Comparison of ENCODE assay signal across 8 cellular contexts in genomic region chr7:73667344-73668102, GRCh38. TPM values are rescaled to one million over a fixed set of nuclear protein-coding genes. Genes with fewer than 3 reads are reported as not detected.
DNase-seq lines count a peak whose midpoint lies in the region; ATAC-seq and TF ChIP-seq lines count a peak whose summit lies in the region.

A gene with protein sequence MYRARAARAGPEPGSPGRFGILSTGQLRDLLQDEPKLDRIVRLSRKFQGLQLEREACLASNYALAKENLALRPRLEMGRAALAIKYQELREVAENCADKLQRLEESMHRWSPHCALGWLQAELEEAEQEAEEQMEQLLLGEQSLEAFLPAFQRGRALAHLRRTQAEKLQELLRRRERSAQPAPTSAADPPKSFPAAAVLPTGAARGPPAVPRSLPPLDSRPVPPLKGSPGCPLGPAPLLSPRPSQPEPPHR (plus strand): TSS chr7:73667831. CDS start chr7:73667959, 128 bp downstream.

- no peaks in the 10 kb centered on the region for H3K36me3 ChIP-seq in HUES6 (ENCODE audit: control insufficient read depth, insufficient read depth, low read length)
- H3K36me3 ChIP-seq in OCI-LY7 (ENCODE audit: insufficient read depth, low read length): no peaks in the 10 kb centered on the region
- H3K36me3 ChIP-seq in naive thymus-derived CD4-positive, alpha-beta T cell (ENCODE audit: control insufficient read depth in 2 of 3, insufficient read depth in 3 of 3, low read length in 3 of 3): no peaks in the 10 kb centered on the region

- peak within 1 kb of the TSS; percentile 56 for H3K4me3 ChIP-seq in HUES6 (ENCODE audit: low read depth, low read length)
- H3K4me3 ChIP-seq in OCI-LY7 (ENCODE audit: low read depth, low read length, poor library complexity, severe bottlenecking): peak within 1 kb of the TSS; percentile 80
- peak within 1 kb of the TSS; percentile 44 for H3K4me3 ChIP-seq in naive thymus-derived CD4-positive, alpha-beta T cell (ENCODE audit: low read length)

- H4K20me1 ChIP-seq in OCI-LY7 (ENCODE audit: insufficient read depth, low read length): no peaks in the 10 kb centered on the region

- peak; percentile 92 for DNase-seq in Calu3
- peak; percentile 91 for DNase-seq in OCI-LY7 (ENCODE audit: low spot score)
- DNase-seq in activated T-cell treated with anti-CD3 and anti-CD28 coated beads, Interleukin-2, amount 50 U/mL, for 48 hours: peak; percentile 94 to 96
- DNase-seq in fibroblast of gingiva (ENCODE audit: low read depth): peak; percentile 85
- DNase-seq in naive thymus-derived CD4-positive, alpha-beta T cell: peak; percentile 84 to 99 (median 93)
- DNase-seq in stimulated activated effector memory CD8-positive, alpha-beta T cell treated with anti-CD3 and anti-CD28 coated beads, Interleukin-12 subunit alpha, Interleukin-12 subunit beta, amount 100 ng/mL, for 72 hours (ENCODE audit: low spot score in 2 of 2): peak; percentile 97 to 98

- H3K9me2 ChIP-seq in OCI-LY7 (ENCODE audit: insufficient read depth, low read length): no peaks in the 10 kb centered on the region

- peaks cover 26% of the 10 kb centered on the region for H3K36me3 Mint-ChIP-seq in Calu3 (ENCODE audit: insufficient read depth, unreplicated experiment)
- H3K36me3 Mint-ChIP-seq in naive thymus-derived CD4-positive, alpha-beta T cell: peaks cover 0 to 5% (median 4%) of the 10 kb centered on the region in 5 donors
- H3K36me3 Mint-ChIP-seq in stimulated activated effector memory CD8-positive, alpha-beta T cell treated with anti-CD3 and anti-CD28 coated beads, Interleukin-12 subunit alpha, Interleukin-12 subunit beta, amount 100 ng/mL, for 72 hours: no peaks in the 10 kb centered on the region

- intact Hi-C loops in Calu3 (cut with micrococcal nuclease; ENCODE audit: unreplicated experiment) (no loop called here), OCI-LY7 (cut with micrococcal nuclease; ENCODE audit: unreplicated experiment) (loop anchor here (1.0 to 5.0 kb wide), 3 partner anchors 16 to 65 kb away; partner anchors contain the start of genes BUD23 and DNAJC30)
- intact Hi-C loops in naive thymus-derived CD4-positive, alpha-beta T cell (cut with micrococcal nuclease): loop anchor here (1.0 to 5.0 kb wide), 11 partner anchors 16 to 840 kb away; partner anchors contain the start of genes ABHD11 (in 2 of the 2), BUD23 (in 2 of the 2), DNAJC30 (in 2 of the 2) and BAZ1B (in 1 of the 2)

- H3K4me3 Mint-ChIP-seq in Calu3 (ENCODE audit: low read depth, unreplicated experiment): peak within 1 kb of the TSS; percentile 67
- H3K4me3 Mint-ChIP-seq in naive thymus-derived CD4-positive, alpha-beta T cell: peak within 1 kb of the TSS; percentile 61 to 84 (median 76)
- peak within 1 kb of the TSS; percentile 67 for H3K4me3 Mint-ChIP-seq in stimulated activated effector memory CD8-positive, alpha-beta T cell treated with anti-CD3 and anti-CD28 coated beads, Interleukin-12 subunit alpha, Interleukin-12 subunit beta, amount 100 ng/mL, for 72 hours

- H3K4me1 ChIP-seq in HUES6 (ENCODE audit: control insufficient read depth, insufficient read depth, low read length) (peaks cover 26% of the 10 kb centered on the region; the same call in 1 of the 2 replicates), OCI-LY7 (ENCODE audit: insufficient read depth, low read length, poor library complexity, severe bottlenecking) (peaks cover 11% of the 10 kb centered on the region)
- peaks cover 5 to 6% of the 10 kb centered on the region in 2 donors for H3K4me1 ChIP-seq in naive thymus-derived CD4-positive, alpha-beta T cell (ENCODE audit: control insufficient read depth in 2 of 2, insufficient read depth in 2 of 2, low read length in 2 of 2)

- CTCF ChIA-PET in Calu3 (lab: Charles Lee) (interaction anchor here (0.6 to 1.3 kb wide), 2 partner anchors 61 to 221 kb away, joined by 3 read pairs; no protein-coding TSS in a partner anchor), OCI-LY7 (lab: Charles Lee; ENCODE audit: unreplicated experiment) (no interaction called here)
- CTCF ChIA-PET in naive thymus-derived CD4-positive, alpha-beta T cell (lab: Charles Lee): interaction anchor here (1.0 to 1.4 kb wide), 2 partner anchors 44 to 61 kb away, joined by 3 read pairs; no protein-coding TSS in a partner anchor

- peaks cover 3% of the 10 kb centered on the region for H3K9me3 Mint-ChIP-seq in Calu3 (ENCODE audit: low read depth, unreplicated experiment)
- peaks cover 0 to 8% (median 5%) of the 10 kb centered on the region in 11 donors for H3K9me3 Mint-ChIP-seq in naive thymus-derived CD4-positive, alpha-beta T cell
- H3K9me3 Mint-ChIP-seq in stimulated activated effector memory CD8-positive, alpha-beta T cell treated with anti-CD3 and anti-CD28 coated beads, Interleukin-12 subunit alpha, Interleukin-12 subunit beta, amount 100 ng/mL, for 72 hours: no peaks in the 10 kb centered on the region

- H3K27me3 ChIP-seq in HUES6 (ENCODE audit: control insufficient read depth, insufficient read depth, low read length): peaks cover 5% of the 10 kb centered on the region; the same call in 1 of the 2 replicates
- H3K27me3 ChIP-seq in naive thymus-derived CD4-positive, alpha-beta T cell (ENCODE audit: control insufficient read depth in 2 of 2, insufficient read depth in 2 of 2, low read length in 2 of 2): no peaks in the 10 kb centered on the region

- POLR2A ChIA-PET in OCI-LY7 (lab: Charles Lee): interaction anchor here (0.6 kb wide), 1 partner anchor 65 kb away, joined by 3 read pairs; no protein-coding TSS in a partner anchor
- POLR2A ChIA-PET in naive thymus-derived CD4-positive, alpha-beta T cell (lab: Charles Lee): interaction anchor here (0.6 to 1.2 kb wide), 3 partner anchors 8 to 71 kb away, joined by 3 to 4 read pairs (median 3); partner anchors contain the start of gene ABHD11

- no peaks in the 10 kb centered on the region for H3K27me3 Mint-ChIP-seq in Calu3 (ENCODE audit: unreplicated experiment)
- peaks cover 27 to 58% (median 33%) of the 10 kb centered on the region in 5 donors for H3K27me3 Mint-ChIP-seq in naive thymus-derived CD4-positive, alpha-beta T cell

- BruUV-seq in Calu3 (replicated peaks; lab: Mats Ljungman, UMichigan) (no TSS peak), OCI-LY7 (replicated peaks; lab: Mats Ljungman, UMichigan) (no TSS peak)

- no peak within 1 kb of the TSS for H3K27ac Mint-ChIP-seq in Calu3 (ENCODE audit: unreplicated experiment)
- H3K27ac Mint-ChIP-seq in naive thymus-derived CD4-positive, alpha-beta T cell: peak within 1 kb of the TSS in 5 of 9 donors; percentile 22 to 67 (median 49)
- H3K27ac Mint-ChIP-seq in stimulated activated effector memory CD8-positive, alpha-beta T cell treated with anti-CD3 and anti-CD28 coated beads, Interleukin-12 subunit alpha, Interleukin-12 subunit beta, amount 100 ng/mL, for 72 hours: peak within 1 kb of the TSS; percentile 48

- peaks cover 22% of the 10 kb centered on the region for H3K4me1 Mint-ChIP-seq in Calu3 (ENCODE audit: low read depth, unreplicated experiment)
- peaks cover 0 to 15% (median 8%) of the 10 kb centered on the region in 7 donors for H3K4me1 Mint-ChIP-seq in naive thymus-derived CD4-positive, alpha-beta T cell
- H3K4me1 Mint-ChIP-seq in stimulated activated effector memory CD8-positive, alpha-beta T cell treated with anti-CD3 and anti-CD28 coated beads, Interleukin-12 subunit alpha, Interleukin-12 subunit beta, amount 100 ng/mL, for 72 hours: peaks cover 13% of the 10 kb centered on the region

- H3K79me2 ChIP-seq in OCI-LY7 (ENCODE audit: insufficient read depth, low read depth, low read length): no peaks in the 10 kb centered on the region

- H3K9me3 ChIP-seq in HUES6 (ENCODE audit: control insufficient read depth, insufficient read depth, low read depth, low read length) (0 out of 2 replicates have a peak, but pooled peaks cover 3% of the 10 kb centered on the region), OCI-LY7 (ENCODE audit: low read length) (peaks cover 8% of the 10 kb centered on the region; the same call in 1 of the 2 replicates)
- no peaks in the 10 kb centered on the region for H3K9me3 ChIP-seq in naive thymus-derived CD4-positive, alpha-beta T cell (ENCODE audit: control insufficient read depth in 2 of 3, low read length in 3 of 3)

- H3K27ac ChIP-seq in HUES6 (ENCODE audit: low read depth, low read length) (no peak within 1 kb of the TSS), OCI-LY7 (ENCODE audit: low read depth, low read length, poor library complexity, severe bottlenecking) (no peak within 1 kb of the TSS)
- no peak within 1 kb of the TSS for H3K27ac ChIP-seq in naive thymus-derived CD4-positive, alpha-beta T cell (ENCODE audit: low read depth, low read length)

- TF ChIP-seq CTCF in Calu3 (IDR thresholded peaks at IDR 0.05; ENCODE audit: unreplicated experiment) (peak; percentile 67), OCI-LY7 (conservative IDR thresholded peaks at IDR 0.05; ENCODE audit: low read length) (peak; percentile 75)

- H3K9ac ChIP-seq in HUES6 (ENCODE audit: low read length): no peak within 1 kb of the TSS

- H3K4me2 ChIP-seq in OCI-LY7 (ENCODE audit: low read length): peak within 1 kb of the TSS; percentile 97

- peak within 1 kb of the TSS; percentile 78 for H2AFZ ChIP-seq in OCI-LY7 (ENCODE audit: low read length)

- ATAC-seq in GM21390 (IDR thresholded peaks at IDR 0.05; ENCODE audit: unreplicated experiment): peak; percentile 97
- peak; percentile 98 for ATAC-seq in naive thymus-derived CD4-positive, alpha-beta T cell
- peak; percentile 93 for ATAC-seq in stimulated activated effector memory CD8-positive, alpha-beta T cell treated with anti-CD3 and anti-CD28 coated beads, Interleukin-12 subunit alpha, Interleukin-12 subunit beta, amount 100 ng/mL, for 72 hours

RNA-seq across cellular contexts. Expression of the gene that starts here (rescaled TPM):
- total RNA-seq in Calu3 (2022) (0.94 and 1.3 TPM in 2 replicates), OCI-LY7 (2022) (5.2 and 5.3 TPM in 2 replicates)
- total RNA-seq in OCI-LY7 (2014; rRNA removed; shearing (Covaris generic)): 2.4 and 5.3 TPM in 2 replicates
- under 1 TPM in 3 of 5 experiments, not detected in 2; 0.22 to 0.85 (median 0.44) TPM for total RNA-seq in naive thymus-derived CD4-positive, alpha-beta T cell
- not detected for polyA plus RNA-seq in naive thymus-derived CD4-positive, alpha-beta T cell

Comparison
In these comparisons a context has a peak if more than half of its experiments do, and no peak if none do; other contexts are left out.
1. Peak in DNase-seq, ATAC-seq and H3K4me3 ChIP-seq in naive thymus-derived CD4-positive, alpha-beta T cell; RNA of the gene not detected or under 1 TPM.